ENCODE assay signal across 11 cellular contexts in genomic region chrX:106952988-106953387, GRCh38. TPM values are rescaled to one million over a fixed set of nuclear protein-coding genes. Genes with fewer than 3 reads are reported as not detected.
DNase-seq lines count a peak whose midpoint lies in the region; ATAC-seq, FAIRE-seq and TF ChIP-seq lines count a peak whose summit lies in the region.
"Had no signal": no experiment of that assay in that cellular context is flagged by ENCODE, and none has a peak within 500 bp of the region (broad histone marks: within the 10 kb centered on the region; RNA-seq: fewer than 3 reads in every experiment).

No MANE protein-coding gene starts in this region.

- CTCF ChIA-PET in activated CD8-positive, alpha-beta T cell treated with anti-CD3 and anti-CD28 coated beads for 36 hours (lab: Charles Lee), result interaction anchor here (1.0 to 2.1 kb wide), 2 partner anchors 54 to 59 kb away, joined by 3 to 6 read pairs; no protein-coding TSS in a partner anchor
- CTCF ChIA-PET in activated CD8-positive, alpha-beta T cell treated with anti-CD3 and anti-CD28 coated beads, Interleukin-2, amount 10 ng/mL, durations not matched to agents 7 days and 5 days (lab: Charles Lee), result interaction anchor here (0.9 to 1.1 kb wide), 2 partner anchors 56 to 59 kb away, joined by 3 read pairs; no protein-coding TSS in a partner anchor

- no peaks in the 10 kb centered on the region for H3K9me3 Mint-ChIP-seq in activated CD8-positive, alpha-beta T cell treated with anti-CD3 and anti-CD28 coated beads for 36 hours
- no peaks in the 10 kb centered on the region for H3K9me3 Mint-ChIP-seq in activated CD8-positive, alpha-beta T cell treated with anti-CD3 and anti-CD28 coated beads, Interleukin-2, amount 10 ng/mL, durations not matched to agents 7 days and 5 days (ENCODE audit: insufficient read depth)
- H3K9me3 Mint-ChIP-seq: natural killer cell treated with Interleukin-12 subunit alpha and Interleukin-12 subunit beta and Interleukin-15 and Interleukin-18, amount 100 ng/mL, for 72 hours had no signal

- H3K27me3 Mint-ChIP-seq in activated CD8-positive, alpha-beta T cell treated with anti-CD3 and anti-CD28 coated beads for 36 hours, result no peaks in the 10 kb centered on the region
- no peaks in the 10 kb centered on the region for H3K27me3 Mint-ChIP-seq in activated CD8-positive, alpha-beta T cell treated with anti-CD3 and anti-CD28 coated beads, Interleukin-2, amount 10 ng/mL, durations not matched to agents 7 days and 5 days (ENCODE audit: low read depth)

- peak; percentile 32 for TF ChIP-seq CTCF in activated CD8-positive, alpha-beta T cell treated with anti-CD3 and anti-CD28 coated beads for 36 hours (IDR thresholded peaks at IDR 0.05)
- peak; percentile 6 for TF ChIP-seq CTCF in foreskin fibroblast (IDR thresholded peaks at IDR 0.05; ENCODE audit: low read depth, low read length)

- ATAC-seq in activated CD8-positive, alpha-beta T cell treated with anti-CD3 and anti-CD28 coated beads for 36 hours, result no peak
- ATAC-seq in activated CD8-positive, alpha-beta T cell treated with anti-CD3 and anti-CD28 coated beads, Interleukin-2, amount 10 ng/mL, durations not matched to agents 7 days and 5 days, result no peak
- ATAC-seq in stimulated activated naive CD8-positive, alpha-beta T cell treated with anti-CD3 and anti-CD28 coated beads, Interleukin-15, Interleukin-2, amounts not matched to agents 100 U/mL and 50 U/mL, for 24 hours, result no peak
- ATAC-seq: natural killer cell treated with Interleukin-12 subunit alpha and Interleukin-12 subunit beta and Interleukin-15 and Interleukin-18, amount 100 ng/mL, for 72 hours had no signal

- DNase-seq in activated CD8-positive, alpha-beta T cell treated with anti-CD3 and anti-CD28 coated beads for 36 hours, result no peak
- no peak for DNase-seq in activated CD8-positive, alpha-beta T cell treated with anti-CD3 and anti-CD28 coated beads, Interleukin-2, amount 10 ng/mL, durations not matched to agents 7 days and 5 days
- DNase-seq in RPMI7951 (ENCODE audit: low read depth), result peak; percentile 13
- peak in 1 of 2 donors; percentile 34 for DNase-seq in foreskin fibroblast
- peak; percentile 16 for DNase-seq in superior temporal gyrus (ENCODE audit: extremely low spot score)
- no peak for DNase-seq in H54 (ENCODE audit: insufficient read length, low spot score)
- no peak for DNase-seq in stimulated activated naive CD8-positive, alpha-beta T cell treated with anti-CD3 and anti-CD28 coated beads, Interleukin-15, Interleukin-2, amounts not matched to agents 100 U/mL and 50 U/mL, for 24 hours
- no peak for DNase-seq in activated CD8-positive, alpha-beta memory T cell treated with anti-CD3 and anti-CD28 coated beads, Interleukin-2, amount 50 U/mL, for 4 hours
- DNase-seq: stimulated activated CD8-positive, alpha-beta memory T cell treated with anti-CD3 and anti-CD28 coated beads, Interleukin-4, amount 100 ng/mL, for 48 hours had no signal

- H3K36me3 Mint-ChIP-seq in activated CD8-positive, alpha-beta T cell treated with anti-CD3 and anti-CD28 coated beads for 36 hours (ENCODE audit: low read depth), result no peaks in the 10 kb centered on the region
- H3K36me3 Mint-ChIP-seq in activated CD8-positive, alpha-beta T cell treated with anti-CD3 and anti-CD28 coated beads, Interleukin-2, amount 10 ng/mL, durations not matched to agents 7 days and 5 days (ENCODE audit: low read depth), result no peaks in the 10 kb centered on the region
- H3K36me3 Mint-ChIP-seq: natural killer cell treated with Interleukin-12 subunit alpha and Interleukin-12 subunit beta and Interleukin-15 and Interleukin-18, amount 100 ng/mL, for 72 hours had no signal

- H3K4me3 ChIP-seq in foreskin fibroblast (ENCODE audit: low read depth in 1 of 2, low read length in 2 of 2), result no peak overlapping the region

- intact Hi-C loops in activated CD8-positive, alpha-beta T cell treated with anti-CD3 and anti-CD28 coated beads for 36 hours (cut with micrococcal nuclease), result loop anchor here (5.0 kb wide), 1 partner anchor 56 kb away; no protein-coding TSS in a partner anchor

- FAIRE-seq in H54 (lab: Jason Lieb, UNC), result no peak

- no peak overlapping the region for H3K27ac Mint-ChIP-seq in activated CD8-positive, alpha-beta T cell treated with anti-CD3 and anti-CD28 coated beads for 36 hours
- H3K27ac Mint-ChIP-seq in activated CD8-positive, alpha-beta T cell treated with anti-CD3 and anti-CD28 coated beads, Interleukin-2, amount 10 ng/mL, durations not matched to agents 7 days and 5 days, result no peak overlapping the region
- H3K27ac Mint-ChIP-seq: natural killer cell treated with Interleukin-12 subunit alpha and Interleukin-12 subunit beta and Interleukin-15 and Interleukin-18, amount 100 ng/mL, for 72 hours had no signal

- no peak overlapping the region for H3K4me3 Mint-ChIP-seq in activated CD8-positive, alpha-beta T cell treated with anti-CD3 and anti-CD28 coated beads for 36 hours
- no peak overlapping the region for H3K4me3 Mint-ChIP-seq in activated CD8-positive, alpha-beta T cell treated with anti-CD3 and anti-CD28 coated beads, Interleukin-2, amount 10 ng/mL, durations not matched to agents 7 days and 5 days
- H3K4me3 Mint-ChIP-seq: natural killer cell treated with Interleukin-12 subunit alpha and Interleukin-12 subunit beta and Interleukin-15 and Interleukin-18, amount 100 ng/mL, for 72 hours had no signal

- TF ChIP-seq POLR2A in H54 (IDR thresholded peaks at IDR 0.05; ENCODE audit: low read depth, low read length), result no peak

- POLR2A ChIA-PET in activated CD8-positive, alpha-beta T cell treated with anti-CD3 and anti-CD28 coated beads for 36 hours (lab: Charles Lee), result no interaction called here
- POLR2A ChIA-PET in activated CD8-positive, alpha-beta T cell treated with anti-CD3 and anti-CD28 coated beads, Interleukin-2, amount 10 ng/mL, durations not matched to agents 7 days and 5 days (lab: Charles Lee), result no interaction called here

- no peaks in the 10 kb centered on the region for H3K4me1 Mint-ChIP-seq in activated CD8-positive, alpha-beta T cell treated with anti-CD3 and anti-CD28 coated beads for 36 hours (ENCODE audit: low read depth)
- H3K4me1 Mint-ChIP-seq in activated CD8-positive, alpha-beta T cell treated with anti-CD3 and anti-CD28 coated beads, Interleukin-2, amount 10 ng/mL, durations not matched to agents 7 days and 5 days (ENCODE audit: low read depth), result no peaks in the 10 kb centered on the region

RNA-seq across cellular contexts. Expression of gene CLDN2, which starts 32.8 kb away (rescaled TPM):
- not detected for total RNA-seq in activated CD8-positive, alpha-beta T cell treated with anti-CD3 and anti-CD28 coated beads for 36 hours
- total RNA-seq in activated CD8-positive, alpha-beta T cell treated with anti-CD3 and anti-CD28 coated beads, Interleukin-2, amount 10 ng/mL, durations not matched to agents 7 days and 5 days, result not detected
- total RNA-seq in RPMI7951 (2014; rRNA removed; shearing (Covaris generic)), result not detected in 2 replicates
- total RNA-seq: cerebellum; natural killer cell treated with Interleukin-12 subunit alpha and Interleukin-12 subunit beta and Interleukin-15 and Interleukin-18, amount 100 ng/mL, for 72 hours had no signal

RNA-seq across cellular contexts. Expression of gene MORC4, which starts 47.0 kb away (rescaled TPM):
- total RNA-seq in activated CD8-positive, alpha-beta T cell treated with anti-CD3 and anti-CD28 coated beads for 36 hours, result 1 to 10 TPM; 7.8 to 8.2 TPM
- 1 to 10 TPM; 5.7 to 6.5 TPM for total RNA-seq in activated CD8-positive, alpha-beta T cell treated with anti-CD3 and anti-CD28 coated beads, Interleukin-2, amount 10 ng/mL, durations not matched to agents 7 days and 5 days
- total RNA-seq in RPMI7951 (2014; rRNA removed; shearing (Covaris generic)), result 8.0 and 8.2 TPM in 2 replicates

RNA-seq across cellular contexts. Expression of gene RIPPLY1, which starts 49.8 kb away (rescaled TPM):
- total RNA-seq in activated CD8-positive, alpha-beta T cell treated with anti-CD3 and anti-CD28 coated beads for 36 hours, result not detected
- not detected for total RNA-seq in activated CD8-positive, alpha-beta T cell treated with anti-CD3 and anti-CD28 coated beads, Interleukin-2, amount 10 ng/mL, durations not matched to agents 7 days and 5 days
- total RNA-seq in RPMI7951 (2014; rRNA removed; shearing (Covaris generic)), result not detected in 2 replicates
- total RNA-seq: cerebellum; natural killer cell treated with Interleukin-12 subunit alpha and Interleukin-12 subunit beta and Interleukin-15 and Interleukin-18, amount 100 ng/mL, for 72 hours had no signal

Comparison
In these comparisons a context has a peak if more than half of its experiments do, and no peak if none do; other contexts are left out.
1. DNase-seq: peak in RPMI7951 (single experiment) and superior temporal gyrus (single experiment); none in activated CD8-positive, alpha-beta T cell treated with anti-CD3 and anti-CD28 coated beads for 36 hours (single experiment), activated CD8-positive, alpha-beta T cell treated with anti-CD3 and anti-CD28 coated beads, Interleukin-2, amount 10 ng/mL, durations not matched to agents 7 days and 5 days (single experiment), H54 (single experiment), stimulated activated naive CD8-positive, alpha-beta T cell treated with anti-CD3 and anti-CD28 coated beads, Interleukin-15, Interleukin-2, amounts not matched to agents 100 U/mL and 50 U/mL, for 24 hours (single experiment) and activated CD8-positive, alpha-beta memory T cell treated with anti-CD3 and anti-CD28 coated beads, Interleukin-2, amount 50 U/mL, for 4 hours (single experiment).